In the genomic region with DNA sequence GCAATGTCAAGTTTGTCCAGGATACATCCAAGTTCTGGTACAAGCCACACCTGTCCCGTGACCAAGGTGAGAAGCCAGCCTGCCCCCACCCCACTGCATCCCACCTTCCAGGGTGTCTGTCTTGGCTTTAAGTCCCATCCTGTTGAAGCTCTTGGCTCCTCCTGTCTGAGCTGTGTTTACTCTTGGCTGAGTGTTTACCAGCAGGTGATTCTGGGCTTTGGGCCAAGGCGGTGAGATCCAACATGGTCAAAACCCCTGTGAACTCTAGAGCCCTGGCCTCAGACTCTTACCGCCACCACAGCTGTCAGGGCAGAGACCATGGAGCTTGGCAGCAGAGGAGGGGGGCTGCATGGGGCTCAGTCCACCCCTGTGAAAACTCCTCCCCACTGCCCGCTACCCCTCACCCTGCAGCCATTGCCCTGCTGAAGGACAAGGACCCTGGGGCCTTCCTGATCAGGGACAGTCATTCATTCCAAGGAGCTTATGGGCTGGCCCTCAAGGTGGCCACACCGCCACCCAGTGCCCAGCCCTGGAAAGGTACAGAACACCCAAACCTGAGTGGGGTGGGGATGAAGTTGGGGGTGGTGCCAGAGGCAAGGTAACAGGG, we compare ENCODE assay signal across 1 cellular context.
TF ChIP-seq lines count a peak whose summit lies in the region.

No MANE protein-coding gene starts in this region.

TF ChIP-seq in Ishikawa, 13 proteins besides CTCF, POLR2A, EP300 and RAD21 (continued from another document):
- TF ChIP-seq, protein P1, sequence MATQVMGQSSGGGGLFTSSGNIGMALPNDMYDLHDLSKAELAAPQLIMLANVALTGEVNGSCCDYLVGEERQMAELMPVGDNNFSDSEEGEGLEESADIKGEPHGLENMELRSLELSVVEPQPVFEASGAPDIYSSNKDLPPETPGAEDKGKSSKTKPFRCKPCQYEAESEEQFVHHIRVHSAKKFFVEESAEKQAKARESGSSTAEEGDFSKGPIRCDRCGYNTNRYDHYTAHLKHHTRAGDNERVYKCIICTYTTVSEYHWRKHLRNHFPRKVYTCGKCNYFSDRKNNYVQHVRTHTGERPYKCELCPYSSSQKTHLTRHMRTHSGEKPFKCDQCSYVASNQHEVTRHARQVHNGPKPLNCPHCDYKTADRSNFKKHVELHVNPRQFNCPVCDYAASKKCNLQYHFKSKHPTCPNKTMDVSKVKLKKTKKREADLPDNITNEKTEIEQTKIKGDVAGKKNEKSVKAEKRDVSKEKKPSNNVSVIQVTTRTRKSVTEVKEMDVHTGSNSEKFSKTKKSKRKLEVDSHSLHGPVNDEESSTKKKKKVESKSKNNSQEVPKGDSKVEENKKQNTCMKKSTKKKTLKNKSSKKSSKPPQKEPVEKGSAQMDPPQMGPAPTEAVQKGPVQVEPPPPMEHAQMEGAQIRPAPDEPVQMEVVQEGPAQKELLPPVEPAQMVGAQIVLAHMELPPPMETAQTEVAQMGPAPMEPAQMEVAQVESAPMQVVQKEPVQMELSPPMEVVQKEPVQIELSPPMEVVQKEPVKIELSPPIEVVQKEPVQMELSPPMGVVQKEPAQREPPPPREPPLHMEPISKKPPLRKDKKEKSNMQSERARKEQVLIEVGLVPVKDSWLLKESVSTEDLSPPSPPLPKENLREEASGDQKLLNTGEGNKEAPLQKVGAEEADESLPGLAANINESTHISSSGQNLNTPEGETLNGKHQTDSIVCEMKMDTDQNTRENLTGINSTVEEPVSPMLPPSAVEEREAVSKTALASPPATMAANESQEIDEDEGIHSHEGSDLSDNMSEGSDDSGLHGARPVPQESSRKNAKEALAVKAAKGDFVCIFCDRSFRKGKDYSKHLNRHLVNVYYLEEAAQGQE (IDR thresholded peaks at IDR 0.05; ENCODE audit: low read depth): no peak
